7 cellular contexts compared by ENCODE assay signal in the genomic region with DNA sequence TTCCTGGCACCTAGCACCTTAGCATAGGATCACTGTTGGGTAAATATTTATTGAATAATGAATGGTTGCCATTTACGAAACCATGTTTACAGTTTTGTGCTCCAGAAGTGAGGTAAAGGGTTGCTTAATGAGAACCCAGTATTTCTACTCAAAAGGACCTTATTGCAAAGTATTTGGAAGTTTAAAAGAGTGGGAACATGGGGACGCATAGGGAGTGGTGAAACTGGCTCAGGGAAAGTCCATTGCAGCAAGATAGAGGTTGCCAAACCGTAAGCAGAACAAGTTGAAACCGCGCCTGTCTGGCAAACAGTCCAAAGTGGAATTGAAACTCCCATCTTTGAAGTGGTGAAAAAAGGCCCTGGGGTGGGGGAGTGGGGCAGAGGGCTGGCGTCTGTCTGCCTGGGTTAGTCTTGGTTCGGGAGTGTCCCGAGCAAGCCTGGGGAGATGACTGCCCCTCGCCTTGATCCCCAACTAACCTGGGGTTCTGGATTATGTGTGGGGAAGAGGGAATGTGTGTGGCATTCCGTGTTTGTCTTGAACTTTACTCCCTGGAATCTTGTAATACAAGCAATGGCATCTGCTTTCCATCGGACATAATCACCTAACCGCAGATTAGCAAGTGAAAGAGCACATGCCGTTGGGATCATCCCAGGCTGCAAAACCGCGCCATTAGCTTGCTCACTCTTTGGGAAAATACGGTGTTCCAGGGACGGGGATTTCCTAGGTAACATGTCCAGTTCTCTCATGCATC. TPM values are rescaled to one million over a fixed set of nuclear protein-coding genes. Genes with fewer than 3 reads are reported as not detected.
DNase-seq lines count a peak whose midpoint lies in the region; ATAC-seq and TF ChIP-seq lines count a peak whose summit lies in the region.

No MANE protein-coding gene starts in this region.

- DNase-seq in Peyer's patch, result peak; percentile 54 to 88 (median 80)
- DNase-seq in globus pallidus (ENCODE audit: low spot score), result peak; percentile 63
- peak; percentile 85 to 86 for DNase-seq in psoas muscle
- no peak for DNase-seq in NCI-H1105 treated with DMSO at 0.1 percent for 48 hours (lab: John Stamatoyannopoulos, UW)
- no peak for DNase-seq in brain microvascular endothelial cell

- H3K9me3 ChIP-seq in Peyer's patch (no peaks in the 10 kb centered on the region), psoas muscle (no peaks in the 10 kb centered on the region)

- 22 to 35% (median 24%) methylated on average over 17 of the region's 17 CpGs for WGBS in psoas muscle, 3 donors

- no peak for TF ChIP-seq CTCF in Peyer's patch (IDR thresholded peaks at IDR 0.05)
- TF ChIP-seq CTCF in psoas muscle (IDR thresholded peaks at IDR 0.05), result no peak
- no peak for TF ChIP-seq CTCF in brain microvascular endothelial cell (IDR thresholded peaks at IDR 0.05; ENCODE audit: low read depth, low read length, missing control alignments)

- peak overlapping the region; percentile 68 to 99 (median 86) for H3K27ac ChIP-seq in Peyer's patch
- peak overlapping the region; percentile 85 for H3K27ac ChIP-seq in psoas muscle
- H3K27ac ChIP-seq in brain microvascular endothelial cell, result no peak overlapping the region

- intact Hi-C loops in psoas muscle (cut with DNase I), result no loop called here

- H3K4me1 ChIP-seq in Peyer's patch (peaks cover 0 to 93% (median 32%) of the 10 kb centered on the region in 4 donors), psoas muscle (peaks cover 49% of the 10 kb centered on the region)

- in situ Hi-C loops in brain microvascular endothelial cell (cut with HindIII; ENCODE audit: low pct_ligation_motif_present, low sequenced_read_pairs), result no loop called here

- H3K4me3 ChIP-seq in Peyer's patch, result peak overlapping the region in 2 of 4 donors; percentile 19 to 22
- peak overlapping the region; percentile 47 for H3K4me3 ChIP-seq in psoas muscle
- H3K4me3 ChIP-seq in brain microvascular endothelial cell (ENCODE audit: low read depth, low read length), result no peak overlapping the region

- H3K27me3 ChIP-seq in Peyer's patch (no peaks in the 10 kb centered on the region), psoas muscle (ENCODE audit: insufficient read depth in 3 of 3, low read length in 2 of 3) (no peaks in the 10 kb centered on the region), brain microvascular endothelial cell (replicated peaks) (no peaks in the 10 kb centered on the region)

- peak; percentile 54 for ATAC-seq in GM21717 (IDR thresholded peaks at IDR 0.05; ENCODE audit: unreplicated experiment)
- ATAC-seq in psoas muscle, result peak; percentile 77 to 85 (median 80)
- ATAC-seq in activated CD4-positive, CD25-positive, alpha-beta regulatory T cell treated with anti-CD3 and anti-CD28 coated beads, Interleukin-2, amount 50 U/mL, for 24 hours, result no peak

- H3K36me3 ChIP-seq in Peyer's patch (peaks cover 0 to 4% (median 0%) of the 10 kb centered on the region in 3 donors), psoas muscle (ENCODE audit: insufficient read depth in 1 of 2, low read depth in 1 of 2) (no peaks in the 10 kb centered on the region), brain microvascular endothelial cell (replicated peaks) (no peaks in the 10 kb centered on the region)

- TF ChIP-seq POLR2A in Peyer's patch (IDR thresholded peaks at IDR 0.05), result peak; percentile 27 to 36

RNA-seq across cellular contexts. Expression of a gene that starts 7.2 kb away (rescaled TPM):
- total RNA-seq in Peyer's patch, result 100 to 1,000 TPM; 118 to 215 (median 177) TPM
- 100 to 1,000 TPM; 135 to 212 (median 158) TPM for total RNA-seq in psoas muscle
- 100 to 1,000 TPM in 1 of 3 donors, 10 to 100 TPM in 2; 66.6 to 129 (median 90.4) TPM for polyA plus RNA-seq in psoas muscle

Comparison
In these comparisons a context has a peak if more than half of its experiments do, and no peak if none do; other contexts are left out.
1. ATAC-seq: peak in GM21717 (single experiment) and psoas muscle (4 of 4); none in activated CD4-positive, CD25-positive, alpha-beta regulatory T cell treated with anti-CD3 and anti-CD28 coated beads, Interleukin-2, amount 50 U/mL, for 24 hours (0 of 2).
2. DNase-seq: peak in Peyer's patch (3 of 3), globus pallidus (single experiment) and psoas muscle (2 of 2); none in NCI-H1105 treated with DMSO at 0.1 percent for 48 hours (single experiment) and brain microvascular endothelial cell (single experiment).